ENCODE assay signal across 16 cellular contexts in the genomic region with DNA sequence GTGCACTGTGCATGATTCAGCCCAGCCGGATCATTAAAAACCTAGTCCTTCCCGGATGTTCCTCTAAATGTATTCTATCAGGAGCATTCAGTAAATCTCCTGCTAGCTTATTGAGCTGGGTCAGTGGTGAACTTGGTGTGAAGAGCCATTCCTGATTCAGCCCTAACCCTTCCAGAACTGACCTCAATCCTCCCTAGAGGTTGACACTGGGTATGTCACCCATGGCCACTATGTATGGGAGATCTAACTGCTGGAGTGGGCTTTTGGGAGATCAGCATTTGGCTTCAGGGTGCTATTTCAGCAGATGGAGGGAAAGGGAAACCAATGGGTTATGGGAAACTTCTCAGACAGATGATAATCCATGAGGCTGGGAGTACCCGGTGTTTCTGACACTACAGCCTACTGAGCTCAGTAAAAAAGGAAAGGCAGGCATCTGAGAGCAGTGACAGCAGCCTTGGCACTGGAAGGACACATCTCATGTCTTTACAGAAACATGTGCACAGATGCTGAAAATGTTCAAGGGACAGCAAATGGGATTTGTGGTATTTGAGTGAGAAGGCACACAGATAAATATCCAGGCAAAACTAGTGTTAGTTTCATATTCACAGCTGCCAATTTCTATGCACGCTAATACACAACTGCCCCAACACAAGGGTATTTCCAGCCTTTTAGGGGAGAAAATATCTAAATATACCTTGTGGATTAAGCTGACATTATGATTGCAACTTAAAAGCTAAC.
DNase-seq lines count a peak whose midpoint lies in the region; ATAC-seq, FAIRE-seq and TF ChIP-seq lines count a peak whose summit lies in the region.
"Had no signal": no experiment of that assay in that cellular context is flagged by ENCODE, and none has a peak within 500 bp of the region (broad histone marks: within the 10 kb centered on the region; RNA-seq: fewer than 3 reads in every experiment).

No MANE protein-coding gene starts in this region.

- TF ChIP-seq CTCF in AG04450 (IDR thresholded peaks at IDR 0.05; ENCODE audit: low read depth, low read length) (no peak), pancreas (IDR thresholded peaks at IDR 0.05) (no peak), body of pancreas (IDR thresholded peaks at IDR 0.05) (no peak)

- DNase-seq in AG04450 (ENCODE audit: low read depth, low spot score): no peak
- peak; percentile 15 for DNase-seq in ecto neural progenitor cell (ENCODE audit: low spot score)
- no peak for DNase-seq in pancreas
- no peak for DNase-seq in body of pancreas
- DNase-seq: ACHN; activated naive CD8-positive, alpha-beta T cell treated with anti-CD3 and anti-CD28 coated beads for 36 hours; mesenchymal stem cell; NCI-H1694 treated with DMSO at 0.1 percent for 48 hours; nucleus accumbens; spleen had no signal

- H3K4me1 ChIP-seq in pancreas: no peaks in the 10 kb centered on the region
- H3K4me1 ChIP-seq in body of pancreas: no peaks in the 10 kb centered on the region
- H3K4me1 ChIP-seq: spleen had no signal

- no peak for FAIRE-seq in pancreas (lab: Jason Lieb, UNC)
- FAIRE-seq: frontal cortex had no signal

- POLR2A ChIA-PET in AG04450 (lab: Yijun Ruan, JAX): interaction anchor here (0.9 kb wide), 1 partner anchor 27 kb away, joined by 3 read pairs; no protein-coding TSS in a partner anchor

- H3K36me3 ChIP-seq in pancreas (no peaks in the 10 kb centered on the region), body of pancreas (replicated peaks in 1 of 2; ENCODE audit: insufficient read depth in 1 of 2, low read depth in 2 of 2) (no peaks in the 10 kb centered on the region)
- H3K36me3 ChIP-seq: spleen had no signal

- H3K9me3 ChIP-seq in AG04450 (ENCODE audit: control insufficient read depth, insufficient read depth, low read length) (peaks cover 9% of the 10 kb centered on the region), pancreas (no peaks in the 10 kb centered on the region), body of pancreas (no peaks in the 10 kb centered on the region)

- H3K4me3 ChIP-seq in AG04450 (ENCODE audit: low read depth, low read length) (no peak overlapping the region), pancreas (no peak overlapping the region), body of pancreas (no peak overlapping the region)
- H3K4me3 ChIP-seq: spleen had no signal

- CTCF ChIA-PET in AG04450 (lab: Charles Lee): interaction anchor here (0.7 to 1.2 kb wide), 2 partner anchors 42 to 313 kb away, joined by 3 to 4 read pairs; no protein-coding TSS in a partner anchor

- ATAC-seq in GM18909 (IDR thresholded peaks at IDR 0.05; ENCODE audit: poor library complexity, unreplicated experiment) (peak; percentile 54), HG03025 (IDR thresholded peaks at IDR 0.05; ENCODE audit: low FRiP score, unreplicated experiment) (peak; percentile 55), GM21723 (IDR thresholded peaks at IDR 0.05; ENCODE audit: unreplicated experiment) (no peak), pancreas (no peak), body of pancreas (no peak), HG02840 (IDR thresholded peaks at IDR 0.05; ENCODE audit: low FRiP score, unreplicated experiment) (no peak)
- ATAC-seq: Panc1 had no signal

- intact Hi-C loops in pancreas (cut with DNase I) (no loop called here), body of pancreas (cut with DNase I) (no loop called here)

- H3K27me3 ChIP-seq in AG04450 (ENCODE audit: control insufficient read depth, insufficient read depth, low read length): no peaks in the 10 kb centered on the region
- no peaks in the 10 kb centered on the region for H3K27me3 ChIP-seq in pancreas
- no peaks in the 10 kb centered on the region for H3K27me3 ChIP-seq in body of pancreas
- H3K27me3 ChIP-seq: spleen had no signal

- TF ChIP-seq POLR2A in body of pancreas (IDR thresholded peaks at IDR 0.05): no peak

- WGBS in pancreas, 2 donors: 90% methylated on average over 4 of the region's 4 CpGs
- WGBS in body of pancreas, 2 donors: 81 to 87% methylated on average over 4 of the region's 4 CpGs

- peak overlapping the region; percentile 60 for H3K27ac ChIP-seq in AG04450 (ENCODE audit: low read depth, low read length)
- no peak overlapping the region for H3K27ac ChIP-seq in pancreas
- H3K27ac ChIP-seq in body of pancreas: no peak overlapping the region
- H3K27ac ChIP-seq: spleen had no signal

Comparison
In these comparisons a context has a peak if more than half of its experiments do, and no peak if none do; other contexts are left out.
1. ATAC-seq: peak in GM18909 (single experiment) and HG03025 (single experiment); none in GM21723 (single experiment), pancreas (0 of 4), body of pancreas (single experiment) and HG02840 (single experiment).